In the genomic region with DNA sequence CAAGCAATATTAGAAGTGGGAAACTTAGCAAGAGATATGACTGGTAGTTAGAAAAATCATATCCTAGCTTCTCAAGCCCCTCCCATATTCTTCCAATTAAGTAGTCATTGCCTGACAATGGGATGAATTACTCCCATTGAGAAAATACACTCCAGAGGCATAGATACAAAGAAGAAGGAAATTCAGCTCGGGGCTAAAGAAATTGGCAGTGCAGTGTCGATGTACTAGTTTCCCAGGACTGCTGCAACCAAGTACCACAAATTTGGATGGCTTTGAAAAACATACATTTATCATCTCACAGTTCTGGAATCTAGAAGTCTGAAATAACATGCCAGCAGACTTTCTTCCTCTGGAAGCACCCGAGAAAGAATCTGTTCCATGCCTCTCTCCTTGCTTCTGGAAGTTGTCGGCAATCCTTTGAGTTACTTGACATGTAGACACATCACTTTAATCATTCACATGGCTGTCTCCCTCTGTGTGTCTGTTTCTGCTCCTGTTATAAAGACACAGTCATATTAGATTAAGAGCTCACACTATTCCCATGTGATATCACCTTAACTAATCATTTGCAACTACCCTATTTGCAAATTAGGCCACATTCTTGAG, we compare ENCODE assay signal across 1 cellular context.
TF ChIP-seq lines count a peak whose summit lies in the region.

No MANE protein-coding gene starts in this region.

TF ChIP-seq in GM23338, 12 proteins besides CTCF, POLR2A, EP300 and RAD21:
- TF ChIP-seq, protein P1, sequence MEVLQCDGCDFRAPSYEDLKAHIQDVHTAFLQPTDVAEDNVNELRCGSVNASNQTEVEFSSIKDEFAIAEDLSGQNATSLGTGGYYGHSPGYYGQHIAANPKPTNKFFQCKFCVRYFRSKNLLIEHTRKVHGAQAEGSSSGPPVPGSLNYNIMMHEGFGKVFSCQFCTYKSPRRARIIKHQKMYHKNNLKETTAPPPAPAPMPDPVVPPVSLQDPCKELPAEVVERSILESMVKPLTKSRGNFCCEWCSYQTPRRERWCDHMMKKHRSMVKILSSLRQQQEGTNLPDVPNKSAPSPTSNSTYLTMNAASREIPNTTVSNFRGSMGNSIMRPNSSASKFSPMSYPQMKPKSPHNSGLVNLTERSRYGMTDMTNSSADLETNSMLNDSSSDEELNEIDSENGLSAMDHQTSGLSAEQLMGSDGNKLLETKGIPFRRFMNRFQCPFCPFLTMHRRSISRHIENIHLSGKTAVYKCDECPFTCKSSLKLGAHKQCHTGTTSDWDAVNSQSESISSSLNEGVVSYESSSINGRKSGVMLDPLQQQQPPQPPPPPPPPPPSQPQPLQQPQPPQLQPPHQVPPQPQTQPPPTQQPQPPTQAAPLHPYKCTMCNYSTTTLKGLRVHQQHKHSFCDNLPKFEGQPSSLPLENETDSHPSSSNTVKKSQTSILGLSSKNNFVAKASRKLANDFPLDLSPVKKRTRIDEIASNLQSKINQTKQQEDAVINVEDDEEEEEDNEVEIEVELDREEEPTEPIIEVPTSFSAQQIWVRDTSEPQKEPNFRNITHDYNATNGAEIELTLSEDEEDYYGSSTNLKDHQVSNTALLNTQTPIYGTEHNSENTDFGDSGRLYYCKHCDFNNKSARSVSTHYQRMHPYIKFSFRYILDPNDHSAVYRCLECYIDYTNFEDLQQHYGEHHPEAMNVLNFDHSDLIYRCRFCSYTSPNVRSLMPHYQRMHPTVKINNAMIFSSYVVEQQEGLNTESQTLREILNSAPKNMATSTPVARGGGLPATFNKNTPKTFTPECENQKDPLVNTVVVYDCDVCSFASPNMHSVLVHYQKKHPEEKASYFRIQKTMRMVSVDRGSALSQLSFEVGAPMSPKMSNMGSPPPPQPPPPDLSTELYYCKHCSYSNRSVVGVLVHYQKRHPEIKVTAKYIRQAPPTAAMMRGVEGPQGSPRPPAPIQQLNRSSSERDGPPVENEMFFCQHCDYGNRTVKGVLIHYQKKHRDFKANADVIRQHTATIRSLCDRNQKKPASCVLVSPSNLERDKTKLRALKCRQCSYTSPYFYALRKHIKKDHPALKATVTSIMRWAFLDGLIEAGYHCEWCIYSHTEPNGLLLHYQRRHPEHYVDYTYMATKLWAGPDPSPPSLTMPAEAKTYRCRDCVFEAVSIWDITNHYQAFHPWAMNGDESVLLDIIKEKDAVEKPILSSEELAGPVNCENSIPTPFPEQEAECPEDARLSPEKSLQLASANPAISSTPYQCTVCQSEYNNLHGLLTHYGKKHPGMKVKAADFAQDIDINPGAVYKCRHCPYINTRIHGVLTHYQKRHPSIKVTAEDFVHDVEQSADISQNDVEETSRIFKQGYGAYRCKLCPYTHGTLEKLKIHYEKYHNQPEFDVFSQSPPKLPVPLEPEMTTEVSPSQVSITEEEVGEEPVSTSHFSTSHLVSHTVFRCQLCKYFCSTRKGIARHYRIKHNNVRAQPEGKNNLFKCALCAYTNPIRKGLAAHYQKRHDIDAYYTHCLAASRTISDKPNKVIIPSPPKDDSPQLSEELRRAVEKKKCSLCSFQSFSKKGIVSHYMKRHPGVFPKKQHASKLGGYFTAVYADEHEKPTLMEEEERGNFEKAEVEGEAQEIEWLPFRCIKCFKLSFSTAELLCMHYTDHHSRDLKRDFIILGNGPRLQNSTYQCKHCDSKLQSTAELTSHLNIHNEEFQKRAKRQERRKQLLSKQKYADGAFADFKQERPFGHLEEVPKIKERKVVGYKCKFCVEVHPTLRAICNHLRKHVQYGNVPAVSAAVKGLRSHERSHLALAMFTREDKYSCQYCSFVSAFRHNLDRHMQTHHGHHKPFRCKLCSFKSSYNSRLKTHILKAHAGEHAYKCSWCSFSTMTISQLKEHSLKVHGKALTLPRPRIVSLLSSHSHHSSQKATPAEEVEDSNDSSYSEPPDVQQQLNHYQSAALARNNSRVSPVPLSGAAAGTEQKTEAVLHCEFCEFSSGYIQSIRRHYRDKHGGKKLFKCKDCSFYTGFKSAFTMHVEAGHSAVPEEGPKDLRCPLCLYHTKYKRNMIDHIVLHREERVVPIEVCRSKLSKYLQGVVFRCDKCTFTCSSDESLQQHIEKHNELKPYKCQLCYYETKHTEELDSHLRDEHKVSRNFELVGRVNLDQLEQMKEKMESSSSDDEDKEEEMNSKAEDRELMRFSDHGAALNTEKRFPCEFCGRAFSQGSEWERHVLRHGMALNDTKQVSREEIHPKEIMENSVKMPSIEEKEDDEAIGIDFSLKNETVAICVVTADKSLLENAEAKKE (CRISPR knock-in tag; IDR thresholded peaks at IDR 0.05), result no peak
- no peak; the same call in none of the 2 replicates for TF ChIP-seq NANOG (IDR thresholded peaks at IDR 0.05; ENCODE audit: borderline replicate concordance)
- no peak for TF ChIP-seq ZNF331 (CRISPR knock-in tag; IDR thresholded peaks at IDR 0.05; ENCODE audit: low read depth)
- TF ChIP-seq EZH2phosphoT487 (IDR thresholded peaks at IDR 0.05; ENCODE audit: unreplicated experiment), result no peak
- no peak for TF ChIP-seq STAT1 (IDR thresholded peaks at IDR 0.05; ENCODE audit: unreplicated experiment)
- TF ChIP-seq, protein P2, sequence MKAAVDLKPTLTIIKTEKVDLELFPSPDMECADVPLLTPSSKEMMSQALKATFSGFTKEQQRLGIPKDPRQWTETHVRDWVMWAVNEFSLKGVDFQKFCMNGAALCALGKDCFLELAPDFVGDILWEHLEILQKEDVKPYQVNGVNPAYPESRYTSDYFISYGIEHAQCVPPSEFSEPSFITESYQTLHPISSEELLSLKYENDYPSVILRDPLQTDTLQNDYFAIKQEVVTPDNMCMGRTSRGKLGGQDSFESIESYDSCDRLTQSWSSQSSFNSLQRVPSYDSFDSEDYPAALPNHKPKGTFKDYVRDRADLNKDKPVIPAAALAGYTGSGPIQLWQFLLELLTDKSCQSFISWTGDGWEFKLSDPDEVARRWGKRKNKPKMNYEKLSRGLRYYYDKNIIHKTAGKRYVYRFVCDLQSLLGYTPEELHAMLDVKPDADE (IDR thresholded peaks at IDR 0.05), result no peak
- no peak for TF ChIP-seq CREB1 (CRISPR knock-in tag; IDR thresholded peaks at IDR 0.05; ENCODE audit: low read depth)
- TF ChIP-seq JUNB (IDR thresholded peaks at IDR 0.05; ENCODE audit: unreplicated experiment), result no peak
- no peak for TF ChIP-seq ZNF114 (CRISPR knock-in tag; IDR thresholded peaks at IDR 0.05)
- TF ChIP-seq, protein P3, sequence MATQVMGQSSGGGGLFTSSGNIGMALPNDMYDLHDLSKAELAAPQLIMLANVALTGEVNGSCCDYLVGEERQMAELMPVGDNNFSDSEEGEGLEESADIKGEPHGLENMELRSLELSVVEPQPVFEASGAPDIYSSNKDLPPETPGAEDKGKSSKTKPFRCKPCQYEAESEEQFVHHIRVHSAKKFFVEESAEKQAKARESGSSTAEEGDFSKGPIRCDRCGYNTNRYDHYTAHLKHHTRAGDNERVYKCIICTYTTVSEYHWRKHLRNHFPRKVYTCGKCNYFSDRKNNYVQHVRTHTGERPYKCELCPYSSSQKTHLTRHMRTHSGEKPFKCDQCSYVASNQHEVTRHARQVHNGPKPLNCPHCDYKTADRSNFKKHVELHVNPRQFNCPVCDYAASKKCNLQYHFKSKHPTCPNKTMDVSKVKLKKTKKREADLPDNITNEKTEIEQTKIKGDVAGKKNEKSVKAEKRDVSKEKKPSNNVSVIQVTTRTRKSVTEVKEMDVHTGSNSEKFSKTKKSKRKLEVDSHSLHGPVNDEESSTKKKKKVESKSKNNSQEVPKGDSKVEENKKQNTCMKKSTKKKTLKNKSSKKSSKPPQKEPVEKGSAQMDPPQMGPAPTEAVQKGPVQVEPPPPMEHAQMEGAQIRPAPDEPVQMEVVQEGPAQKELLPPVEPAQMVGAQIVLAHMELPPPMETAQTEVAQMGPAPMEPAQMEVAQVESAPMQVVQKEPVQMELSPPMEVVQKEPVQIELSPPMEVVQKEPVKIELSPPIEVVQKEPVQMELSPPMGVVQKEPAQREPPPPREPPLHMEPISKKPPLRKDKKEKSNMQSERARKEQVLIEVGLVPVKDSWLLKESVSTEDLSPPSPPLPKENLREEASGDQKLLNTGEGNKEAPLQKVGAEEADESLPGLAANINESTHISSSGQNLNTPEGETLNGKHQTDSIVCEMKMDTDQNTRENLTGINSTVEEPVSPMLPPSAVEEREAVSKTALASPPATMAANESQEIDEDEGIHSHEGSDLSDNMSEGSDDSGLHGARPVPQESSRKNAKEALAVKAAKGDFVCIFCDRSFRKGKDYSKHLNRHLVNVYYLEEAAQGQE (IDR thresholded peaks at IDR 0.05; ENCODE audit: unreplicated experiment), result no peak
- TF ChIP-seq EZH2 (IDR thresholded peaks at IDR 0.05; ENCODE audit: low read depth, unreplicated experiment), result no peak
- no peak for TF ChIP-seq POLR2AphosphoS5 (IDR thresholded peaks at IDR 0.05; ENCODE audit: low read depth)
